ENCODE assay signal across 1 cellular context in the genomic region with DNA sequence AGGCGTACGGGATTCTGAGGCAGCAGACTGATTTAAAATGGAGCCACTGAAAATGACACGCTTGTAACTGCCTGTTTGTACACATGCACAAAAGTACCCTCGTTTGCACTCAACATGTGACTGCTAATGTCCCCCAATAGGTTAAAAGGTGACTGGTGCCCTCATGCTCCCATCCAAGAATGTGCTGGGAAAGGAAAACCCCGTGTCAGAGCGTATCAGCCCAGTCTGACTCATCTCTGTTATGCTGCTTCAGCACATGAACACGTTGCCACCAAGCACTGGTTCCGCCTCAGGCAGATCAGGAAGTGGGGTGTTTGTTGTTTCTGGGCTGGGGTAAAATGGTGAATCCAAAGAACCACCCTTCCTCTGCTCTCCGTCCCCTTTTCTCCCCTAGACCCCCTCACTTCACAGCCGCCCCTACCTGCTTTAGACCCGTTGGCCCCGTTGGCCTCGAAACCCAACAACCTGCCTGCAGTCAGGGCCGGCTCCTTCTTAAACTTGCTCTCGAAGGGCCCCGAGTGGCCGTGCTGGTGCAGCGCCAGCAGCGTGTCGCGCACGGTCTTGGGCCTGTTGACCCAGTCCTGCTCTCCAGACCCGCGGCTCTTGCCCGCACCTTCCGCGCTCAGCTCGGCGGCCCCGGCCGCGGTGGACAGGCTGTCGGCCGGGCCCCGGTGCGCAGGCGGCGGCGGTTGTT.
A peak's percentile ranks its signal among the peaks of the same experiment; 100 is the strongest.
TF ChIP-seq lines count a peak whose summit lies in the region.

No MANE protein-coding gene starts in this region.

TF ChIP-seq in HEK293, 187 proteins besides CTCF, POLR2A, EP300 and RAD21 (continued from another document and continues in another):
- TF ChIP-seq, protein P1, sequence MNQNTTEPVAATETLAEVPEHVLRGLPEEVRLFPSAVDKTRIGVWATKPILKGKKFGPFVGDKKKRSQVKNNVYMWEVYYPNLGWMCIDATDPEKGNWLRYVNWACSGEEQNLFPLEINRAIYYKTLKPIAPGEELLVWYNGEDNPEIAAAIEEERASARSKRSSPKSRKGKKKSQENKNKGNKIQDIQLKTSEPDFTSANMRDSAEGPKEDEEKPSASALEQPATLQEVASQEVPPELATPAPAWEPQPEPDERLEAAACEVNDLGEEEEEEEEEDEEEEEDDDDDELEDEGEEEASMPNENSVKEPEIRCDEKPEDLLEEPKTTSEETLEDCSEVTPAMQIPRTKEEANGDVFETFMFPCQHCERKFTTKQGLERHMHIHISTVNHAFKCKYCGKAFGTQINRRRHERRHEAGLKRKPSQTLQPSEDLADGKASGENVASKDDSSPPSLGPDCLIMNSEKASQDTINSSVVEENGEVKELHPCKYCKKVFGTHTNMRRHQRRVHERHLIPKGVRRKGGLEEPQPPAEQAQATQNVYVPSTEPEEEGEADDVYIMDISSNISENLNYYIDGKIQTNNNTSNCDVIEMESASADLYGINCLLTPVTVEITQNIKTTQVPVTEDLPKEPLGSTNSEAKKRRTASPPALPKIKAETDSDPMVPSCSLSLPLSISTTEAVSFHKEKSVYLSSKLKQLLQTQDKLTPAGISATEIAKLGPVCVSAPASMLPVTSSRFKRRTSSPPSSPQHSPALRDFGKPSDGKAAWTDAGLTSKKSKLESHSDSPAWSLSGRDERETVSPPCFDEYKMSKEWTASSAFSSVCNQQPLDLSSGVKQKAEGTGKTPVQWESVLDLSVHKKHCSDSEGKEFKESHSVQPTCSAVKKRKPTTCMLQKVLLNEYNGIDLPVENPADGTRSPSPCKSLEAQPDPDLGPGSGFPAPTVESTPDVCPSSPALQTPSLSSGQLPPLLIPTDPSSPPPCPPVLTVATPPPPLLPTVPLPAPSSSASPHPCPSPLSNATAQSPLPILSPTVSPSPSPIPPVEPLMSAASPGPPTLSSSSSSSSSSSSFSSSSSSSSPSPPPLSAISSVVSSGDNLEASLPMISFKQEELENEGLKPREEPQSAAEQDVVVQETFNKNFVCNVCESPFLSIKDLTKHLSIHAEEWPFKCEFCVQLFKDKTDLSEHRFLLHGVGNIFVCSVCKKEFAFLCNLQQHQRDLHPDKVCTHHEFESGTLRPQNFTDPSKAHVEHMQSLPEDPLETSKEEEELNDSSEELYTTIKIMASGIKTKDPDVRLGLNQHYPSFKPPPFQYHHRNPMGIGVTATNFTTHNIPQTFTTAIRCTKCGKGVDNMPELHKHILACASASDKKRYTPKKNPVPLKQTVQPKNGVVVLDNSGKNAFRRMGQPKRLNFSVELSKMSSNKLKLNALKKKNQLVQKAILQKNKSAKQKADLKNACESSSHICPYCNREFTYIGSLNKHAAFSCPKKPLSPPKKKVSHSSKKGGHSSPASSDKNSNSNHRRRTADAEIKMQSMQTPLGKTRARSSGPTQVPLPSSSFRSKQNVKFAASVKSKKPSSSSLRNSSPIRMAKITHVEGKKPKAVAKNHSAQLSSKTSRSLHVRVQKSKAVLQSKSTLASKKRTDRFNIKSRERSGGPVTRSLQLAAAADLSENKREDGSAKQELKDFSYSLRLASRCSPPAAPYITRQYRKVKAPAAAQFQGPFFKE (tag by site-specific recombination; IDR thresholded peaks at IDR 0.05; ENCODE audit: borderline replicate concordance): 0 out of 2 replicates have a peak, but pooled peaks have one; percentile 57
- TF ChIP-seq ZNF19 (tag by site-specific recombination; IDR thresholded peaks at IDR 0.05; ENCODE audit: low read depth) (no peak), ZNF747 (tag by site-specific recombination; IDR thresholded peaks at IDR 0.05) (no peak), ZBTB48 (tag by site-specific recombination; IDR thresholded peaks at IDR 0.05) (no peak; the same call in 1 of the 2 replicates), ZSCAN23 (tag by site-specific recombination; IDR thresholded peaks at IDR 0.05) (no peak), ZNF571 (tag by site-specific recombination; IDR thresholded peaks at IDR 0.05) (no peak), SALL2 (tag by site-specific recombination; IDR thresholded peaks at IDR 0.05; ENCODE audit: borderline replicate concordance) (no peak), ZNF654 (tag by site-specific recombination; IDR thresholded peaks at IDR 0.05; ENCODE audit: low read depth) (no peak), ZNF211 (tag by site-specific recombination; IDR thresholded peaks at IDR 0.05; ENCODE audit: low read depth) (no peak), ZNF184 (tag by site-specific recombination; IDR thresholded peaks at IDR 0.05) (no peak; the same call in 1 of the 2 replicates), ZNF214 (tag by site-specific recombination; IDR thresholded peaks at IDR 0.05; ENCODE audit: borderline replicate concordance) (no peak), BCL11A (tag by site-specific recombination; IDR thresholded peaks at IDR 0.05; ENCODE audit: low read depth) (peak; percentile 87), ZNF155 (tag by site-specific recombination; IDR thresholded peaks at IDR 0.05) (no peak), ZNF555 (tag by site-specific recombination; conservative IDR thresholded peaks at IDR 0.05) (no peak), ZIC2 (tag by site-specific recombination; IDR thresholded peaks at IDR 0.05) (no peak), SP7 (tag by site-specific recombination; IDR thresholded peaks at IDR 0.05) (peak; percentile 95), BCL11B (tag by site-specific recombination; IDR thresholded peaks at IDR 0.05; ENCODE audit: low read depth) (peak; percentile 60; the same call in 1 of the 2 replicates), ZNF561 (tag by site-specific recombination; IDR thresholded peaks at IDR 0.05; ENCODE audit: borderline replicate concordance) (no peak), ZNF521 (tag by site-specific recombination; IDR thresholded peaks at IDR 0.05) (no peak), ZNF202 (tag by site-specific recombination; IDR thresholded peaks at IDR 0.05; ENCODE audit: borderline replicate concordance) (no peak), MZF1 (tag by site-specific recombination; IDR thresholded peaks at IDR 0.05; ENCODE audit: borderline replicate concordance) (no peak), ZNF112 (tag by site-specific recombination; IDR thresholded peaks at IDR 0.05) (no peak), ZNF221 (tag by site-specific recombination; IDR thresholded peaks at IDR 0.05; ENCODE audit: borderline replicate concordance) (no peak), ZNF626 (tag by site-specific recombination; IDR thresholded peaks at IDR 0.05) (no peak; the same call in 1 of the 2 replicates), ZFP41 (tag by site-specific recombination; IDR thresholded peaks at IDR 0.05; ENCODE audit: borderline replicate concordance) (no peak), ZEB2 (tag by site-specific recombination; IDR thresholded peaks at IDR 0.05) (peak; percentile 96), ZNF670 (tag by site-specific recombination; IDR thresholded peaks at IDR 0.05; ENCODE audit: low read depth) (no peak), WT1 (tag by site-specific recombination; IDR thresholded peaks at IDR 0.05) (peak; percentile 86), ZNF335 (tag by site-specific recombination; conservative IDR thresholded peaks at IDR 0.05) (peak; percentile 82), ZNF350 (tag by site-specific recombination; IDR thresholded peaks at IDR 0.05) (no peak), ZNF792 (tag by site-specific recombination; IDR thresholded peaks at IDR 0.05) (peak; percentile 61; the same call in 1 of the 2 replicates), ZNF48 (tag by site-specific recombination; IDR thresholded peaks at IDR 0.05) (no peak), GLI4 (tag by site-specific recombination; IDR thresholded peaks at IDR 0.05) (peak; percentile 87; the same call in 1 of the 2 replicates)
- TF ChIP-seq, protein P2, sequence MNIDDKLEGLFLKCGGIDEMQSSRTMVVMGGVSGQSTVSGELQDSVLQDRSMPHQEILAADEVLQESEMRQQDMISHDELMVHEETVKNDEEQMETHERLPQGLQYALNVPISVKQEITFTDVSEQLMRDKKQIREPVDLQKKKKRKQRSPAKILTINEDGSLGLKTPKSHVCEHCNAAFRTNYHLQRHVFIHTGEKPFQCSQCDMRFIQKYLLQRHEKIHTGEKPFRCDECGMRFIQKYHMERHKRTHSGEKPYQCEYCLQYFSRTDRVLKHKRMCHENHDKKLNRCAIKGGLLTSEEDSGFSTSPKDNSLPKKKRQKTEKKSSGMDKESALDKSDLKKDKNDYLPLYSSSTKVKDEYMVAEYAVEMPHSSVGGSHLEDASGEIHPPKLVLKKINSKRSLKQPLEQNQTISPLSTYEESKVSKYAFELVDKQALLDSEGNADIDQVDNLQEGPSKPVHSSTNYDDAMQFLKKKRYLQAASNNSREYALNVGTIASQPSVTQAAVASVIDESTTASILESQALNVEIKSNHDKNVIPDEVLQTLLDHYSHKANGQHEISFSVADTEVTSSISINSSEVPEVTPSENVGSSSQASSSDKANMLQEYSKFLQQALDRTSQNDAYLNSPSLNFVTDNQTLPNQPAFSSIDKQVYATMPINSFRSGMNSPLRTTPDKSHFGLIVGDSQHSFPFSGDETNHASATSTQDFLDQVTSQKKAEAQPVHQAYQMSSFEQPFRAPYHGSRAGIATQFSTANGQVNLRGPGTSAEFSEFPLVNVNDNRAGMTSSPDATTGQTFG (tag by site-specific recombination; IDR thresholded peaks at IDR 0.05; ENCODE audit: borderline replicate concordance): peak; percentile 69; the same call in 1 of the 2 replicates
- TF ChIP-seq, protein P3, sequence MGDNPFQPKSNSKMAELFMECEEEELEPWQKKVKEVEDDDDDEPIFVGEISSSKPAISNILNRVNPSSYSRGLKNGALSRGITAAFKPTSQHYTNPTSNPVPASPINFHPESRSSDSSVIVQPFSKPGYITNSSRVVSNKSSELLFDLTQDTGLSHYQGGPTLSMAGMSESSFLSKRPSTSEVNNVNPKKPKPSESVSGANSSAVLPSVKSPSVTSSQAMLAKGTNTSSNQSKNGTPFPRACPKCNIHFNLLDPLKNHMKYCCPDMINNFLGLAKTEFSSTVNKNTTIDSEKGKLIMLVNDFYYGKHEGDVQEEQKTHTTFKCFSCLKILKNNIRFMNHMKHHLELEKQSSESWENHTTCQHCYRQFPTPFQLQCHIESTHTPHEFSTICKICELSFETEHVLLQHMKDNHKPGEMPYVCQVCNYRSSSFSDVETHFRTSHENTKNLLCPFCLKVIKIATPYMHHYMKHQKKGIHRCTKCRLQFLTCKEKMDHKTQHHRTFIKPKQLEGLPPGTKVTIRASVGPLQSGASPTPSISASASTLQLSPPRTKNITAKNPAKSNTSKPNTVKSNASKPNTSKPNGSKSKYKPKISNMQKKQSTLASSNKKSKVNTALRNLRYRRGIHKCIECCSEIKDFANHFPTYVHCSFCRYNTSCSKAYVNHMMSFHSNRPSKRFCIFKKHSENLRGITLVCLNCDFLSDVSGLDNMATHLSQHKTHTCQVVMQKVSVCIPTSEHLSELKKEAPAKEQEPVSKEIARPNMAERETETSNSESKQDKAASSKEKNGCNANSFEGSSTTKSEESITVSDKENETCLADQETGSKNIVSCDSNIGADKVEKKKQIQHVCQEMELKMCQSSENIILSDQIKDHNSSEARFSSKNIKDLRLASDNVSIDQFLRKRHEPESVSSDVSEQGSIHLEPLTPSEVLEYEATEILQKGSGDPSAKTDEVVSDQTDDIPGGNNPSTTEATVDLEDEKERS (tag by site-specific recombination; IDR thresholded peaks at IDR 0.05): peak; percentile 78; the same call in 1 of the 2 replicates
- TF ChIP-seq, protein P4, sequence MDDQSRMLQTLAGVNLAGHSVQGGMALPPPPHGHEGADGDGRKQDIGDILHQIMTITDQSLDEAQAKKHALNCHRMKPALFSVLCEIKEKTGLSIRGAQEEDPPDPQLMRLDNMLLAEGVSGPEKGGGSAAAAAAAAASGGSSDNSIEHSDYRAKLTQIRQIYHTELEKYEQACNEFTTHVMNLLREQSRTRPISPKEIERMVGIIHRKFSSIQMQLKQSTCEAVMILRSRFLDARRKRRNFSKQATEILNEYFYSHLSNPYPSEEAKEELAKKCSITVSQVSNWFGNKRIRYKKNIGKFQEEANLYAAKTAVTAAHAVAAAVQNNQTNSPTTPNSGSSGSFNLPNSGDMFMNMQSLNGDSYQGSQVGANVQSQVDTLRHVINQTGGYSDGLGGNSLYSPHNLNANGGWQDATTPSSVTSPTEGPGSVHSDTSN (CRISPR knock-in tag; IDR thresholded peaks at IDR 0.05): no peak
- TF ChIP-seq, protein P5, sequence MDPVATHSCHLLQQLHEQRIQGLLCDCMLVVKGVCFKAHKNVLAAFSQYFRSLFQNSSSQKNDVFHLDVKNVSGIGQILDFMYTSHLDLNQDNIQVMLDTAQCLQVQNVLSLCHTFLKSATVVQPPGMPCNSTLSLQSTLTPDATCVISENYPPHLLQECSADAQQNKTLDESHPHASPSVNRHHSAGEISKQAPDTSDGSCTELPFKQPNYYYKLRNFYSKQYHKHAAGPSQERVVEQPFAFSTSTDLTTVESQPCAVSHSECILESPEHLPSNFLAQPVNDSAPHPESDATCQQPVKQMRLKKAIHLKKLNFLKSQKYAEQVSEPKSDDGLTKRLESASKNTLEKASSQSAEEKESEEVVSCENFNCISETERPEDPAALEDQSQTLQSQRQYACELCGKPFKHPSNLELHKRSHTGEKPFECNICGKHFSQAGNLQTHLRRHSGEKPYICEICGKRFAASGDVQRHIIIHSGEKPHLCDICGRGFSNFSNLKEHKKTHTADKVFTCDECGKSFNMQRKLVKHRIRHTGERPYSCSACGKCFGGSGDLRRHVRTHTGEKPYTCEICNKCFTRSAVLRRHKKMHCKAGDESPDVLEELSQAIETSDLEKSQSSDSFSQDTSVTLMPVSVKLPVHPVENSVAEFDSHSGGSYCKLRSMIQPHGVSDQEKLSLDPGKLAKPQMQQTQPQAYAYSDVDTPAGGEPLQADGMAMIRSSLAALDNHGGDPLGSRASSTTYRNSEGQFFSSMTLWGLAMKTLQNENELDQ (tag by site-specific recombination; IDR thresholded peaks at IDR 0.05; ENCODE audit: low read depth): no peak
- TF ChIP-seq, protein P6, sequence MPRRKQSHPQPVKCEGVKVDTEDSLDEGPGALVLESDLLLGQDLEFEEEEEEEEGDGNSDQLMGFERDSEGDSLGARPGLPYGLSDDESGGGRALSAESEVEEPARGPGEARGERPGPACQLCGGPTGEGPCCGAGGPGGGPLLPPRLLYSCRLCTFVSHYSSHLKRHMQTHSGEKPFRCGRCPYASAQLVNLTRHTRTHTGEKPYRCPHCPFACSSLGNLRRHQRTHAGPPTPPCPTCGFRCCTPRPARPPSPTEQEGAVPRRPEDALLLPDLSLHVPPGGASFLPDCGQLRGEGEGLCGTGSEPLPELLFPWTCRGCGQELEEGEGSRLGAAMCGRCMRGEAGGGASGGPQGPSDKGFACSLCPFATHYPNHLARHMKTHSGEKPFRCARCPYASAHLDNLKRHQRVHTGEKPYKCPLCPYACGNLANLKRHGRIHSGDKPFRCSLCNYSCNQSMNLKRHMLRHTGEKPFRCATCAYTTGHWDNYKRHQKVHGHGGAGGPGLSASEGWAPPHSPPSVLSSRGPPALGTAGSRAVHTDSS (tag by site-specific recombination; IDR thresholded peaks at IDR 0.05): no peak; the same call in none of the 2 replicates
- TF ChIP-seq, protein P7, sequence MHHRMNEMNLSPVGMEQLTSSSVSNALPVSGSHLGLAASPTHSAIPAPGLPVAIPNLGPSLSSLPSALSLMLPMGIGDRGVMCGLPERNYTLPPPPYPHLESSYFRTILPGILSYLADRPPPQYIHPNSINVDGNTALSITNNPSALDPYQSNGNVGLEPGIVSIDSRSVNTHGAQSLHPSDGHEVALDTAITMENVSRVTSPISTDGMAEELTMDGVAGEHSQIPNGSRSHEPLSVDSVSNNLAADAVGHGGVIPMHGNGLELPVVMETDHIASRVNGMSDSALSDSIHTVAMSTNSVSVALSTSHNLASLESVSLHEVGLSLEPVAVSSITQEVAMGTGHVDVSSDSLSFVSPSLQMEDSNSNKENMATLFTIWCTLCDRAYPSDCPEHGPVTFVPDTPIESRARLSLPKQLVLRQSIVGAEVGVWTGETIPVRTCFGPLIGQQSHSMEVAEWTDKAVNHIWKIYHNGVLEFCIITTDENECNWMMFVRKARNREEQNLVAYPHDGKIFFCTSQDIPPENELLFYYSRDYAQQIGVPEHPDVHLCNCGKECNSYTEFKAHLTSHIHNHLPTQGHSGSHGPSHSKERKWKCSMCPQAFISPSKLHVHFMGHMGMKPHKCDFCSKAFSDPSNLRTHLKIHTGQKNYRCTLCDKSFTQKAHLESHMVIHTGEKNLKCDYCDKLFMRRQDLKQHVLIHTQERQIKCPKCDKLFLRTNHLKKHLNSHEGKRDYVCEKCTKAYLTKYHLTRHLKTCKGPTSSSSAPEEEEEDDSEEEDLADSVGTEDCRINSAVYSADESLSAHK (tag by site-specific recombination; IDR thresholded peaks at IDR 0.05): no peak
